In genomic region chr13:43760257-43760656, GRCh38 we compare ENCODE assay signal across 19 cellular contexts.
"Had no signal": no experiment of that assay in that cellular context is flagged by ENCODE, and none has a peak within 500 bp of the region (broad histone marks: within the 10 kb centered on the region; RNA-seq: fewer than 3 reads in every experiment).

No MANE protein-coding gene starts in this region.

- DNase-seq: effector memory CD4-positive, alpha-beta T cell; heart right ventricle; hypothalamus; kidney glomerular epithelial cell; mesendoderm; naive thymus-derived CD4-positive, alpha-beta T cell; nephron progenitor cell; psoas muscle; retina; right lobe of liver; spleen; stimulated activated CD4-positive, alpha-beta T cell treated with anti-CD3 and anti-CD28 coated beads, Interleukin-15, amount 100 ng/mL, for 24 hours; stimulated activated CD4-positive, alpha-beta T cell treated with anti-CD3 and anti-CD28 coated beads, Interleukin-1b, Interleukin-23, amount 100 ng/mL, for 48 hours; stimulated activated CD4-positive, alpha-beta T cell treated with anti-CD3 and anti-CD28 coated beads, Interleukin-4, amount 100 ng/mL, for 24 hours; testis had no signal

- H3K9me3 ChIP-seq: heart right ventricle, psoas muscle, right lobe of liver, spleen, testis, tibial nerve had no signal

- ATAC-seq: esophagus mucosa; heart right ventricle; naive thymus-derived CD4-positive, alpha-beta T cell; psoas muscle; right lobe of liver; stimulated activated memory B cell treated with anti-CD40 and anti-IgM and Interleukin-4, amounts not matched to agents 10 μg/mL and 1 μg/mL and 100 μg/mL, for 72 hours had no signal

- H3K27ac ChIP-seq: heart right ventricle, parathyroid adenoma, psoas muscle, right lobe of liver, spleen, testis, tibial nerve had no signal

- H3K4me3 ChIP-seq: heart right ventricle, psoas muscle, right lobe of liver, spleen, testis, tibial nerve had no signal

- H3K36me3 ChIP-seq: heart right ventricle, right lobe of liver, spleen, tibial nerve had no signal

- H3K9ac ChIP-seq: parathyroid adenoma had no signal

- H3K27me3 ChIP-seq: heart right ventricle, right lobe of liver, spleen, testis, tibial nerve had no signal

- H3K4me1 ChIP-seq: parathyroid adenoma, psoas muscle, right lobe of liver, spleen, testis, tibial nerve had no signal
